8 cellular contexts compared by ENCODE assay signal in genomic region chr7:37765872-37766525, GRCh38.
DNase-seq lines count a peak whose midpoint lies in the region; ATAC-seq and TF ChIP-seq lines count a peak whose summit lies in the region.

No MANE protein-coding gene starts in this region.

- no peaks in the 10 kb centered on the region for H3K36me3 Mint-ChIP-seq in chondrocyte (ENCODE audit: low read depth)
- no peaks in the 10 kb centered on the region for H3K36me3 Mint-ChIP-seq in activated CD4-positive, alpha-beta memory T cell treated with anti-CD3 and anti-CD28 coated beads for 36 hours

- H3K9me3 Mint-ChIP-seq in chondrocyte (ENCODE audit: low read depth) = no peaks in the 10 kb centered on the region
- H3K9me3 Mint-ChIP-seq in activated CD4-positive, alpha-beta memory T cell treated with anti-CD3 and anti-CD28 coated beads for 36 hours = no peaks in the 10 kb centered on the region

- no peak for DNase-seq in Right ventricle myocardium superior
- no peak for DNase-seq in left ventricle myocardium superior
- peak; percentile 20 for DNase-seq in OCI-M1 (lab: John Stamatoyannopoulos, UW)
- DNase-seq in NCI-H226 = no peak
- no peak for DNase-seq in chondrocyte (ENCODE audit: low spot score)
- no peak for DNase-seq in activated CD4-positive, alpha-beta memory T cell treated with anti-CD3 and anti-CD28 coated beads for 36 hours

- ATAC-seq in Right ventricle myocardium superior (ENCODE audit: poor library complexity) = peak; percentile 56
- ATAC-seq in left ventricle myocardium superior = no peak
- peak; percentile 86 for ATAC-seq in HG02938 (IDR thresholded peaks at IDR 0.05; ENCODE audit: unreplicated experiment)

- no peaks in the 10 kb centered on the region for H3K36me3 ChIP-seq in thymus (ENCODE audit: control insufficient read depth, insufficient read depth)

- H3K27ac ChIP-seq in thymus (ENCODE audit: low read depth) = peak overlapping the region; percentile 8

- no peak for TF ChIP-seq CTCF in chondrocyte (IDR thresholded peaks at IDR 0.05)

- no peaks in the 10 kb centered on the region for H3K27me3 Mint-ChIP-seq in chondrocyte (ENCODE audit: low read depth)
- H3K27me3 Mint-ChIP-seq in activated CD4-positive, alpha-beta memory T cell treated with anti-CD3 and anti-CD28 coated beads for 36 hours = peaks cover 2% of the 10 kb centered on the region

- H3K9me3 ChIP-seq in thymus (ENCODE audit: control insufficient read depth) = no peaks in the 10 kb centered on the region

- H3K4me1 ChIP-seq in thymus (ENCODE audit: control insufficient read depth, insufficient read depth, low read length) = no peaks in the 10 kb centered on the region

- H3K4me1 Mint-ChIP-seq in chondrocyte (ENCODE audit: low read depth) = no peaks in the 10 kb centered on the region
- no peaks in the 10 kb centered on the region for H3K4me1 Mint-ChIP-seq in activated CD4-positive, alpha-beta memory T cell treated with anti-CD3 and anti-CD28 coated beads for 36 hours (ENCODE audit: low read depth)

- H3K27ac Mint-ChIP-seq in chondrocyte (ENCODE audit: unreplicated experiment) = no peak overlapping the region
- H3K27ac Mint-ChIP-seq in activated CD4-positive, alpha-beta memory T cell treated with anti-CD3 and anti-CD28 coated beads for 36 hours = no peak overlapping the region

- POLR2A ChIA-PET in activated CD4-positive, alpha-beta memory T cell treated with anti-CD3 and anti-CD28 coated beads for 36 hours (lab: Charles Lee) = no interaction called here

- no peak overlapping the region for H3K4me3 ChIP-seq in thymus (ENCODE audit: low read length)

- H3K4me3 Mint-ChIP-seq in chondrocyte (ENCODE audit: unreplicated experiment) = no peak overlapping the region
- no peak overlapping the region for H3K4me3 Mint-ChIP-seq in activated CD4-positive, alpha-beta memory T cell treated with anti-CD3 and anti-CD28 coated beads for 36 hours

- 55% methylated on average over 6 of the region's 6 CpGs for WGBS in thymus

- no peaks in the 10 kb centered on the region for H3K27me3 ChIP-seq in thymus (ENCODE audit: control insufficient read depth, insufficient read depth)

- intact Hi-C loops in Right ventricle myocardium superior (cut with DNase I) (no loop called here), left ventricle myocardium superior (cut with micrococcal nuclease) (no loop called here)
- intact Hi-C loops in activated CD4-positive, alpha-beta memory T cell treated with anti-CD3 and anti-CD28 coated beads for 36 hours (cut with micrococcal nuclease) = no loop called here

- CTCF ChIA-PET in activated CD4-positive, alpha-beta memory T cell treated with anti-CD3 and anti-CD28 coated beads for 36 hours (lab: Charles Lee) = no interaction called here
